ENCODE assay signal across 8 cellular contexts in genomic region chr19:47863514-47863936, GRCh38. TPM values are rescaled to one million over a fixed set of nuclear protein-coding genes. Genes with fewer than 3 reads are reported as not detected.
A peak's percentile ranks its signal among the peaks of the same experiment; 100 is the strongest.
DNase-seq lines count a peak whose midpoint lies in the region; ATAC-seq and TF ChIP-seq lines count a peak whose summit lies in the region.

No MANE protein-coding gene starts in this region.

- DNase-seq in Daoy (ENCODE audit: low read depth) = peak; percentile 88
- peak; percentile 81 for DNase-seq in MG63
- peak; percentile 86 for DNase-seq in activated naive CD4-positive, alpha-beta T cell treated with anti-CD3 and anti-CD28 coated beads, Interleukin-2, amount 50 U/mL, for 16 hours
- peak; percentile 69 to 95 (median 88) for DNase-seq in head of caudate nucleus
- peak; percentile 71 to 85 for DNase-seq in trophoblast cell
- DNase-seq in upper lobe of left lung = peak; percentile 70 to 89
- no peak for DNase-seq in cortex of kidney (lab: John Stamatoyannopoulos, UW)

- no peak overlapping the region for H3K23ac ChIP-seq in trophoblast cell (ENCODE audit: low read length)

- H3K27me3 ChIP-seq in MG63 (peaks cover 4% of the 10 kb centered on the region; the same call in 1 of the 2 replicates), trophoblast cell (ENCODE audit: insufficient read depth, low read length) (no peaks in the 10 kb centered on the region), upper lobe of left lung (no peaks in the 10 kb centered on the region)

- no peak overlapping the region for H4K91ac ChIP-seq in trophoblast cell (ENCODE audit: low read depth, low read length)

- no peak overlapping the region for H3K14ac ChIP-seq in trophoblast cell (ENCODE audit: low read length)

- H2AFZ ChIP-seq in trophoblast cell (ENCODE audit: insufficient read depth, low read length, poor library complexity) = no peak overlapping the region

- H3K27ac ChIP-seq in trophoblast cell (ENCODE audit: low read depth, low read length) = no peak overlapping the region
- H3K27ac ChIP-seq in upper lobe of left lung = no peak overlapping the region

- ATAC-seq in SK-N-SH treated with all-trans-retinoic acid at 6 μM for 48 hours (peak; percentile 99), upper lobe of left lung (ENCODE audit: low FRiP score in 2 of 2) (peak; percentile 83 to 92)

- H2BK5ac ChIP-seq in trophoblast cell (ENCODE audit: low read depth, low read length, poor library complexity) = no peak overlapping the region

- H3K79me1 ChIP-seq in trophoblast cell (ENCODE audit: low read length) = no peaks in the 10 kb centered on the region

- no peak for TF ChIP-seq EP300 in upper lobe of left lung (IDR thresholded peaks at IDR 0.05)

- TF ChIP-seq POLR2A in upper lobe of left lung (IDR thresholded peaks at IDR 0.05) = no peak

- H3K4me2 ChIP-seq in trophoblast cell (ENCODE audit: low read length) = no peak overlapping the region

- no peak overlapping the region for H3K4me3 ChIP-seq in MG63
- no peak overlapping the region for H3K4me3 ChIP-seq in trophoblast cell (ENCODE audit: low read depth, low read length)
- H3K4me3 ChIP-seq in upper lobe of left lung = no peak overlapping the region

- no peak overlapping the region for H3K9ac ChIP-seq in trophoblast cell (ENCODE audit: low read length)

- no peak overlapping the region for H2AK5ac ChIP-seq in trophoblast cell (ENCODE audit: low read length)

- H4K8ac ChIP-seq in trophoblast cell (ENCODE audit: low read depth, low read length) = no peak overlapping the region

- TF ChIP-seq CTCF in upper lobe of left lung (IDR thresholded peaks at IDR 0.05) = peak; percentile 72 to 94 (median 76)

- H3K9me3 ChIP-seq in MG63 = no peaks in the 10 kb centered on the region
- peaks cover 1% of the 10 kb centered on the region for H3K9me3 ChIP-seq in trophoblast cell (ENCODE audit: insufficient read depth, low read depth, low read length)
- peaks cover 0 to 4% (median 0%) of the 10 kb centered on the region in 4 donors for H3K9me3 ChIP-seq in upper lobe of left lung

- no peak overlapping the region for H3K18ac ChIP-seq in trophoblast cell (ENCODE audit: low read length)

- H2BK120ac ChIP-seq in trophoblast cell (ENCODE audit: insufficient read depth, low read length, poor library complexity) = no peak overlapping the region

- H3K4me1 ChIP-seq in trophoblast cell (ENCODE audit: control insufficient read depth in 1 of 2, insufficient read depth in 2 of 2, low read length in 2 of 2) (peaks cover 0 to under 1% of the 10 kb centered on the region in 2 experiments), upper lobe of left lung (no peaks in the 10 kb centered on the region)

- whole genome bisulfite sequencing in trophoblast cell (ENCODE audit: extremely low coverage, insufficient coverage, insufficient read length) = no CpG with 5 or more reads among the region's 14 CpGs
- WGBS in upper lobe of left lung, 2 donors = 17 to 19% methylated on average over 14 of the region's 14 CpGs

- no peak overlapping the region for H4K12ac ChIP-seq in trophoblast cell (ENCODE audit: low read depth, low read length)

- no peak overlapping the region for H2BK12ac ChIP-seq in trophoblast cell (ENCODE audit: low read length)

- no peak overlapping the region for H3K4ac ChIP-seq in trophoblast cell (ENCODE audit: low read depth, low read length)

- no peaks in the 10 kb centered on the region for H3K79me2 ChIP-seq in trophoblast cell (ENCODE audit: control insufficient read depth, insufficient read depth, low read length, poor library complexity)

- H3K36me3 ChIP-seq in MG63 = no peaks in the 10 kb centered on the region
- no peaks in the 10 kb centered on the region for H3K36me3 ChIP-seq in trophoblast cell (ENCODE audit: control insufficient read depth in 1 of 2, insufficient read depth in 2 of 2, low read length in 2 of 2)
- H3K36me3 ChIP-seq in upper lobe of left lung = no peaks in the 10 kb centered on the region

- intact Hi-C loops in head of caudate nucleus (cut with DNase I) = no loop called here

TF ChIP-seq in SK-N-SH treated with all-trans-retinoic acid at 6 μM for 48 hours, 23 proteins besides CTCF, POLR2A, EP300 and RAD21:
- TF ChIP-seq ZNF565 (CRISPR knock-in tag; conservative IDR thresholded peaks at IDR 0.05; ENCODE audit: low read depth) = no peak

RNA-seq across cellular contexts. Expression of gene TPRX2, which starts 4.5 kb away (rescaled TPM):
- not detected in 2 replicates for total RNA-seq in Daoy (2014; rRNA removed; shearing (Covaris generic))
- total RNA-seq in MG63 (2014; rRNA removed; shearing (Covaris generic); ENCODE audit: low replicate concordance) = not detected in 2 replicates
- polyA plus RNA-seq in trophoblast cell (2013) = not detected in 2 replicates
- not detected for total RNA-seq in upper lobe of left lung

RNA-seq across cellular contexts. Expression of gene SULT2A1, which starts 22.6 kb away (rescaled TPM):
- total RNA-seq in Daoy (2014; rRNA removed; shearing (Covaris generic)) = not detected in 2 replicates
- total RNA-seq in MG63 (2014; rRNA removed; shearing (Covaris generic); ENCODE audit: low replicate concordance) = not detected in 2 replicates
- 1.1 TPM in 2 replicates for polyA plus RNA-seq in trophoblast cell (2013)
- total RNA-seq in upper lobe of left lung = under 1 TPM in 2 of 6 donors, not detected in 4; 0.20 to 0.31 TPM

RNA-seq across cellular contexts. Expression of gene CRX, which starts 41.8 kb away (rescaled TPM):
- total RNA-seq in Daoy (2014; rRNA removed; shearing (Covaris generic)) = not detected in 2 replicates
- total RNA-seq in MG63 (2014; rRNA removed; shearing (Covaris generic); ENCODE audit: low replicate concordance) = not detected in 2 replicates
- polyA plus RNA-seq in trophoblast cell (2013) = 0.01 TPM in 1 of 2 replicates, not detected in the other
- not detected for total RNA-seq in upper lobe of left lung

RNA-seq across cellular contexts. Expression of gene TPRX1, which starts 59.2 kb away (rescaled TPM):
- total RNA-seq in Daoy (2014; rRNA removed; shearing (Covaris generic)) = not detected in 2 replicates
- not detected in 2 replicates for total RNA-seq in MG63 (2014; rRNA removed; shearing (Covaris generic); ENCODE audit: low replicate concordance)
- not detected in 2 replicates for polyA plus RNA-seq in trophoblast cell (2013)
- not detected for total RNA-seq in upper lobe of left lung
